ENCODE assay signal across 28 cellular contexts in the genomic region with DNA sequence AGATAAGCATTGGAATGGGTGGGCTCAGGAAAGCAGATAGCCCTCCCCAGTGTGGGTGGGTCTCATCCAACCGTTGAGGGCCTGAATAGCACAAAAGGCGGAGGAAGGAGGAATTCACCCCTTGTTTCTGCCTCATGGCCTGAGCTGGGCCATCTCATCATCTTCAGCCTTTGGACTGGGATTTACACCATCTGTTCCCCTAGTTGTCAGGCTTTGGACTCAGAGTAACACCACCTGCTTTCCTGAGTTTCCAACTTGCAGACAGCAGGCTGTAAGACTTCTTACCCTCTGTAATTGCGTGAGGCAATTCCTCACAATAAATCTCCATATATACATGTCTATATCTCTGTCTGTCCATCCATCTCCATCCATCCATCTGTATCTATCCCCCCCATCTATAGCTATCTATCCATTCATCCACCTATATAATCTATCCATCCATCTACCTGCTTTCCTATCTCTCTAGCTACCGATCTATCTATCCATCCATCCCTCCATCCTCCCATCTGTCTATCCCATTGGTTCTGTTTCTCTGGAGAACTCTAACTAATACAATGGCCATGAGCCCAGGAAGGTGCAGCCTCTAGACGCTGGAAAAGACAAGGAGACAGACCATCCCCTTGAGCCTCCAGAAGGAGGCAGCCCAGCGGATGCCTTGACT. TPM values are rescaled to one million over a fixed set of nuclear protein-coding genes. Genes with fewer than 3 reads are reported as not detected.
DNase-seq lines count a peak whose midpoint lies in the region; ATAC-seq and TF ChIP-seq lines count a peak whose summit lies in the region.
"Had no signal": no experiment of that assay in that cellular context is flagged by ENCODE, and none has a peak within 500 bp of the region (broad histone marks: within the 10 kb centered on the region; RNA-seq: fewer than 3 reads in every experiment).

No MANE protein-coding gene starts in this region.

- peaks cover 0 to 2% of the 10 kb centered on the region in 2 donors for H3K4me1 ChIP-seq in neuronal stem cell (ENCODE audit: control insufficient read depth in 2 of 2, insufficient read depth in 1 of 2, low read depth in 1 of 2, low read length in 2 of 2)

- no peak overlapping the region for H2BK15ac ChIP-seq in neuronal stem cell (ENCODE audit: low read length)

- no peak for ATAC-seq in HG02678 (IDR thresholded peaks at IDR 0.05; ENCODE audit: unreplicated experiment)
- ATAC-seq: CD8-positive, alpha-beta T cell; PC-3; Right ventricle myocardium inferior; SK-N-SH treated with all-trans-retinoic acid at 6 μM for 48 hours had no signal

- no peak overlapping the region for H2AK5ac ChIP-seq in neuronal stem cell (ENCODE audit: low read depth, low read length)

- no peak overlapping the region for H3K4ac ChIP-seq in neuronal stem cell (ENCODE audit: low read length)

- no peak overlapping the region for H3K9ac ChIP-seq in neuronal stem cell (ENCODE audit: low read depth, low read length, poor library complexity)
- H3K9ac ChIP-seq: KMS-11 had no signal

- H2BK120ac ChIP-seq in neuronal stem cell (ENCODE audit: low read depth, low read length): no peak overlapping the region

- no peak overlapping the region for H3K23ac ChIP-seq in neuronal stem cell (ENCODE audit: low read depth, low read length, poor library complexity)

- H3K27ac ChIP-seq in WERI-Rb-1 (peak overlapping the region; percentile 74), neuronal stem cell (replicated peaks; ENCODE audit: low read length) (no peak overlapping the region)
- H3K27ac ChIP-seq: 22Rv1, C4-2B, HL-60, KMS-11, SJCRH30 had no signal

- H3K4me2 ChIP-seq in neuronal stem cell (ENCODE audit: insufficient read depth, low read length, poor library complexity, severe bottlenecking): no peak overlapping the region
- H3K4me2 ChIP-seq: KMS-11 had no signal

- H3K18ac ChIP-seq in neuronal stem cell (ENCODE audit: low read length): peak overlapping the region; percentile 80

- DNase-seq in NCI-H1694 treated with DMSO at 0.1 percent for 48 hours (lab: John Stamatoyannopoulos, UW) (peak; percentile 12), NCI-H1694 (lab: John Stamatoyannopoulos, UW) (no peak), NCI-H446 treated with DMSO at 0.1 percent for 48 hours (lab: John Stamatoyannopoulos, UW) (peak; percentile 36), WERI-Rb-1 (peak; percentile 64), neuronal stem cell (ENCODE audit: low spot score) (no peak), ureter (ENCODE audit: low spot score) (no peak), SKM-1 (lab: John Stamatoyannopoulos, UW; ENCODE audit: unreplicated experiment) (no peak)
- DNase-seq: CD8-positive, alpha-beta T cell; DMS153; DND-41; HFFc6; NCI-H1092 treated with DMSO at 0.1 percent for 48 hours; NCI-H1436; NCI-H1930; NCI-H2107; NCI-H2227 treated with DMSO at 0.1 percent for 48 hours; NCI-H510A; NCI-H748 treated with DMSO at 0.1 percent for 48 hours; NK-92 treated with Interleukin-12 subunit alpha and Interleukin-12 subunit beta, amount 100 ng/mL, for 24 hours; PC-3 had no signal

- no peak overlapping the region for H4K8ac ChIP-seq in neuronal stem cell (ENCODE audit: low read depth, low read length)

- WGBS in neuronal stem cell (ENCODE audit: extremely low coverage in 2 of 2, insufficient read length in 2 of 2, insufficient replicate concordance in 1 of 2), 2 donors: 100% methylated on average over 1 of the region's 6 CpGs; no CpG with 5 or more reads in 1 of the 2 donors

- peak; percentile 39; the same call in 1 of the 2 replicates for TF ChIP-seq CTCF in WERI-Rb-1 (IDR thresholded peaks at IDR 0.05; ENCODE audit: low read depth, low read length)

- no peak overlapping the region for H2AFZ ChIP-seq in neuronal stem cell (ENCODE audit: low read length)

- H3K36me3 ChIP-seq in WERI-Rb-1 (no peaks in the 10 kb centered on the region), neuronal stem cell (replicated peaks in 1 of 2; ENCODE audit: control insufficient read depth in 2 of 2, insufficient read depth in 2 of 2, low read length in 2 of 2) (no peaks in the 10 kb centered on the region)

- H3K27me3 ChIP-seq in WERI-Rb-1 (ENCODE audit: insufficient read depth, low read depth, severe bottlenecking) (no peaks in the 10 kb centered on the region), neuronal stem cell (ENCODE audit: control insufficient read depth in 3 of 3, insufficient read depth in 3 of 3, low read depth in 1 of 3, low read length in 3 of 3) (peaks cover 0 to 5% (median 2%) of the 10 kb centered on the region in 3 experiments)
- H3K27me3 ChIP-seq: SJCRH30 had no signal

- peak overlapping the region; percentile 64 for H3K14ac ChIP-seq in neuronal stem cell (ENCODE audit: low read length)

- no peak overlapping the region for H4K91ac ChIP-seq in neuronal stem cell (ENCODE audit: low read depth, low read length, poor library complexity)

- H3K4me3 ChIP-seq in WERI-Rb-1 (ENCODE audit: low read depth, low read length): no peak overlapping the region
- no peak overlapping the region for H3K4me3 ChIP-seq in neuronal stem cell (ENCODE audit: low read length in 2 of 2)
- H3K4me3 ChIP-seq: SJCRH30 had no signal

- H2BK5ac ChIP-seq in neuronal stem cell (ENCODE audit: low read length): no peak overlapping the region

- H3K9me3 ChIP-seq in WERI-Rb-1 (ENCODE audit: severe bottlenecking) (no peaks in the 10 kb centered on the region), neuronal stem cell (replicated peaks in 1 of 2; ENCODE audit: control insufficient read depth in 2 of 2, insufficient read depth in 1 of 2, low read depth in 1 of 2, low read length in 2 of 2) (no peaks in the 10 kb centered on the region)
- H3K9me3 ChIP-seq: SJCRH30 had no signal

- no peak overlapping the region for H2BK12ac ChIP-seq in neuronal stem cell (ENCODE audit: low read length)

- H3K79me1 ChIP-seq in neuronal stem cell (ENCODE audit: low read depth, low read length): no peaks in the 10 kb centered on the region

RNA-seq across cellular contexts. Expression of gene DNAH17, which starts 21.3 kb away (rescaled TPM):
- 0.03 TPM for polyA plus RNA-seq in neuronal stem cell (2013, experiment 1 of 2)
- 0.04 TPM for polyA plus RNA-seq in neuronal stem cell (2013, experiment 2 of 2)
- total RNA-seq in ureter: not detected
- total RNA-seq: HFFc6, Right ventricle myocardium inferior had no signal

Comparison
In these comparisons a context has a peak if more than half of its experiments do, and no peak if none do; other contexts are left out.
1. DNase-seq: peak in NCI-H1694 treated with DMSO at 0.1 percent for 48 hours (single experiment), NCI-H446 treated with DMSO at 0.1 percent for 48 hours (single experiment) and WERI-Rb-1 (single experiment); none in NCI-H1694 (single experiment), neuronal stem cell (single experiment), ureter (single experiment) and SKM-1 (single experiment).